Comparison of ENCODE assay signal across 8 cellular contexts in the genomic region with DNA sequence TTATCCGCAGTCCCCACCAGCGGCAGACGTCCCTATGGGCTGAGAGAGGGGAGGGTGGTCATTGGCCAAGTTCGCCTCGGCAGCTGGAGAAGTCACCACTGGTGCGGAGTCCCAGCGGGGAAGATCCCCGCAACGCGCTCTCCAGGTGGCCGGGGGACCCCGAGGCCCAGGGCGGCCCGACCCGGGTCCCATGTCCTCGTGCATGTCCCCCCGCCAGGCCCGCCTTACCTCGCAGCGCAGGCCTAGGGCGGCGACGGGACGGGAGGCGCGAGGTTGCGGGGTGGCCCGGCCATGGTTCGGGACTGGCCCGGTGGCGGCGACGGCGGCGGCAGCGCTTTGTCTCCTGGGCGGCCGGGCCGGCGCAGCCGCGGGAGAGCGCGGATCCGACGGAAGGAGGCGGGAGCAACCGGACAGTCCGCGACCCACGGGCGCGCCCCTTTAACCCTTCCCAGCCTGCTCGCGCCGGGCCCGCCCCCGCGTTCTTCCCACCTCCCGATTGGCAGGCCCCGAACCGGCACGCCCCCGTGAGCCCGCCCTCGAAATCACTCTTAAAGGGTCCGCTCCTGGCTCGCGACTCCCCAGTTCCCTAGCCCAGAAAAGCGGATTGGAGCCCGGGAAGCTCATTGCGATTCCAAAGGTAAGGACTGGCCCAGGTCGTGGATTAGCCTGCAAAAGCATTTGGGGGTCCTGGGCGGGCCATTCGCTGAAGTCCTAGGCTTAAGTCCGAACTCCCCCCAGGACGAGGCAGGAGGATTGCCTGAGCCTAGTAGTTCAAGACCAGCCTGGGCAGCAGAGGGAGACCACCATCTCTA. TPM values are rescaled to one million over a fixed set of nuclear protein-coding genes. Genes with fewer than 3 reads are reported as not detected.
DNase-seq lines count a peak whose midpoint lies in the region; ATAC-seq and TF ChIP-seq lines count a peak whose summit lies in the region.

A gene with protein sequence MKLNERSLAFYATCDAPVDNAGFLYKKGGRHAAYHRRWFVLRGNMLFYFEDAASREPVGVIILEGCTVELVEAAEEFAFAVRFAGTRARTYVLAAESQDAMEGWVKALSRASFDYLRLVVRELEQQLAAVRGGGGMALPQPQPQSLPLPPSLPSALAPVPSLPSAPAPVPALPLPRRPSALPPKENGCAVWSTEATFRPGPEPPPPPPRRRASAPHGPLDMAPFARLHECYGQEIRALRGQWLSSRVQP (minus strand): TSS at position 412 of the 812 bp plus-strand sequence. CDS start 5,668 bp downstream, outside the sequence.

- H3K9me3 Mint-ChIP-seq in activated CD4-positive, alpha-beta T cell treated with anti-CD3 and anti-CD28 coated beads, Interleukin-2, amount 10 ng/mL, durations not matched to agents 24 days and 14 days: no peaks in the 10 kb centered on the region

- H3K27me3 Mint-ChIP-seq in activated CD4-positive, alpha-beta T cell treated with anti-CD3 and anti-CD28 coated beads, Interleukin-2, amount 10 ng/mL, durations not matched to agents 24 days and 14 days: peaks cover 19% of the 10 kb centered on the region

- ATAC-seq in GM19023 (IDR thresholded peaks at IDR 0.05; ENCODE audit: unreplicated experiment) (peak; percentile 95), HG03196 (IDR thresholded peaks at IDR 0.05; ENCODE audit: unreplicated experiment) (peak; percentile 82)

- peak within 1 kb of the TSS; percentile 75 for H3K27ac Mint-ChIP-seq in activated CD4-positive, alpha-beta T cell treated with anti-CD3 and anti-CD28 coated beads, Interleukin-2, amount 10 ng/mL, durations not matched to agents 24 days and 14 days

- H3K4me3 ChIP-seq in AG09309 (ENCODE audit: control insufficient read depth, low read depth, low read length) (peak within 1 kb of the TSS; percentile 92), coronary artery (peak within 1 kb of the TSS; percentile 100)

- intact Hi-C loops in activated CD4-positive, alpha-beta T cell treated with anti-CD3 and anti-CD28 coated beads, Interleukin-2, amount 10 ng/mL, durations not matched to agents 24 days and 14 days (cut with micrococcal nuclease): no loop called here

- peak within 1 kb of the TSS; percentile 44 to 76 for H3K27ac ChIP-seq in coronary artery

- peak; percentile 58 for DNase-seq in AG09309 (ENCODE audit: low read depth)
- peak; percentile 85 for DNase-seq in NCI-H460 (ENCODE audit: extremely low read depth, low read depth)
- DNase-seq in activated CD4-positive, alpha-beta T cell treated with anti-CD3 and anti-CD28 coated beads, Interleukin-2, amount 10 ng/mL, durations not matched to agents 24 days and 14 days: peak; percentile 96
- DNase-seq in coronary artery (ENCODE audit: low spot score): peak; percentile 94
- peak; percentile 96 for DNase-seq in left kidney (ENCODE audit: low read depth, low spot score)
- peak; percentile 58 to 85 (median 71) for DNase-seq in stimulated activated CD4-positive, alpha-beta T cell treated with anti-CD3 and anti-CD28 coated beads, Interleukin-1b, Interleukin-23, amount 100 ng/mL, for 24 hours (ENCODE audit: low read depth in 4 of 4, low spot score in 1 of 4)

- no peak for TF ChIP-seq CTCF in AG09309 (IDR thresholded peaks at IDR 0.05; ENCODE audit: control insufficient read depth, insufficient read depth, low read depth, low read length, missing control alignments)
- TF ChIP-seq CTCF in coronary artery (IDR thresholded peaks at IDR 0.05): no peak

- H3K36me3 Mint-ChIP-seq in activated CD4-positive, alpha-beta T cell treated with anti-CD3 and anti-CD28 coated beads, Interleukin-2, amount 10 ng/mL, durations not matched to agents 24 days and 14 days (ENCODE audit: low read depth): no peaks in the 10 kb centered on the region

- H3K4me3 Mint-ChIP-seq in activated CD4-positive, alpha-beta T cell treated with anti-CD3 and anti-CD28 coated beads, Interleukin-2, amount 10 ng/mL, durations not matched to agents 24 days and 14 days: peak within 1 kb of the TSS; percentile 85

- peaks cover 7% of the 10 kb centered on the region for H3K4me1 Mint-ChIP-seq in activated CD4-positive, alpha-beta T cell treated with anti-CD3 and anti-CD28 coated beads, Interleukin-2, amount 10 ng/mL, durations not matched to agents 24 days and 14 days

RNA-seq across cellular contexts. Expression of the gene that starts here (rescaled TPM):
- total RNA-seq in NCI-H460 (2014; rRNA removed; shearing (Covaris generic)): 4.8 and 4.9 TPM in 2 replicates
- 16.0 and 48.0 TPM in 2 replicates for polyA plus RNA-seq in NCI-H460 (2014; cell fraction: nucleus; rRNA removed)
- total RNA-seq in activated CD4-positive, alpha-beta T cell treated with anti-CD3 and anti-CD28 coated beads, Interleukin-2, amount 10 ng/mL, durations not matched to agents 24 days and 14 days: 2.3 and 3.0 TPM in 2 replicates

Comparison
In these comparisons a context has a peak if more than half of its experiments do, and no peak if none do; other contexts are left out.
1. Peak in every context shown above with its lines: DNase-seq, ATAC-seq, H3K4me3 ChIP-seq and H3K27ac ChIP-seq.